Comparison of ENCODE assay signal across 1 cellular context in the genomic region with DNA sequence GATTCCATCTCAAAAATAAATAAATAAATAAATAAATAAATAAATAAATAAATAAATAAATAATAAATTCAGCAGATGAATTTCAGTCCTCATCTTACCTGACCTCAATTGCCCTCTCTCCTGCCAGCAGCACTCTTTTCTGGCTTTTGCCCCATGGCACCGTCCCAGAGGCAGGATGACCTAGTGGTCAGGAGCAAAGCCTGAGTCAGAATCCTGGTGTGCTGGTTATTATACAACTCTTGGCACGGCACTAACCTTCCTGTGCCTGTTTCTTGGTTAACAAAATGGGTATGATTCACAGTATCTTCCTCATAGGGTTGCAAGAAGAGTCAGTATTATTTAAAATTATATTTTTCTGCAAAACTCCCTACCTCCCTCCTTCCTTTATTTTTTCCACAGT.
A peak's percentile ranks its signal among the peaks of the same experiment; 100 is the strongest.
TF ChIP-seq lines count a peak whose summit lies in the region.

No MANE protein-coding gene starts in this region.

TF ChIP-seq in HEK293, 187 proteins besides CTCF, POLR2A, EP300 and RAD21 (continued from another document):
- TF ChIP-seq, protein P1, sequence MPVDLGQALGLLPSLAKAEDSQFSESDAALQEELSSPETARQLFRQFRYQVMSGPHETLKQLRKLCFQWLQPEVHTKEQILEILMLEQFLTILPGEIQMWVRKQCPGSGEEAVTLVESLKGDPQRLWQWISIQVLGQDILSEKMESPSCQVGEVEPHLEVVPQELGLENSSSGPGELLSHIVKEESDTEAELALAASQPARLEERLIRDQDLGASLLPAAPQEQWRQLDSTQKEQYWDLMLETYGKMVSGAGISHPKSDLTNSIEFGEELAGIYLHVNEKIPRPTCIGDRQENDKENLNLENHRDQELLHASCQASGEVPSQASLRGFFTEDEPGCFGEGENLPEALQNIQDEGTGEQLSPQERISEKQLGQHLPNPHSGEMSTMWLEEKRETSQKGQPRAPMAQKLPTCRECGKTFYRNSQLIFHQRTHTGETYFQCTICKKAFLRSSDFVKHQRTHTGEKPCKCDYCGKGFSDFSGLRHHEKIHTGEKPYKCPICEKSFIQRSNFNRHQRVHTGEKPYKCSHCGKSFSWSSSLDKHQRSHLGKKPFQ (tag by site-specific recombination; IDR thresholded peaks at IDR 0.05), result no peak
- TF ChIP-seq ZNF768 (tag by site-specific recombination; IDR thresholded peaks at IDR 0.05) (no peak), ZNF654 (tag by site-specific recombination; IDR thresholded peaks at IDR 0.05; ENCODE audit: low read depth) (no peak), ZNF426 (tag by site-specific recombination; IDR thresholded peaks at IDR 0.05) (0 out of 2 replicates have a peak, but pooled peaks have one; percentile 7)
